8 cellular contexts compared by ENCODE assay signal in the genomic region with DNA sequence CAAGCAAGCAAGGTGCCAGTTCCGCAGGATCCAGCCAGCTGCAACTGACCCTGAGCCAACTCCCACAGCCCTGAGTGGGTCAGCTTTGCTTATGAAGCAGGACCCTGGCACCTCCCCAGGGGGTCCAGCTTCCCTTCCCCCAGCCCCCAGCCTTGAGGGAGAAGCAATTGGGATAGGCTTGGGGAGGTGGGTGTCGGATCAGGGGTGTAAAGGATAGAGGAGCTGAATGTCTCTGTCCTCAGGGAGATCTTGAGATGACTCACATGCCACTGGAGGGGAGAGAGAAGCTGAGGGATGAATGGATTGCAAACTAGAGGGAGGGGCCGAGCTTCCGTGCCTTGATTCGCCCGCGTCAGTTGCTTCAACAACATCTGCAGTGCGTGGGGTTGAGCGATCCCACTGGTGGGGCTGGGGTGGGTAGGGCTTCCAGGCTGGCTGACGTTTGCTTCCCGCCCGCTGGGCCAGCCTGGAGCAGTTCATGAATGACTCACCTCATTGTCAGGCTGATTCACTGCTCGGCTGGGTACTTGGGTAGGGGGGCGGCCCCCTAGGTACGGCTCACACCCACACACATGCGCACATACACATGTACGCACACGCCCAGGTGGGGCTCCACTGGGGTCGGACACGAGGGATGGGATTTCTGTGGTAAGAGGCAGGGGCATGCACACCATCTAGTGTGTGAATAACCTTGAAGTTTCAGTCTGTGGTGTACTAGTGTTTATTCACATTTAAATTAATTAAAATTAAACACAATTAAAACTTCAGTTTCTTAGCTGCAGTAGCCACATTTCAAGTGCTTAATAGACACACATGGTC. TPM values are rescaled to one million over a fixed set of nuclear protein-coding genes. Genes with fewer than 3 reads are reported as not detected.
DNase-seq lines count a peak whose midpoint lies in the region; ATAC-seq and TF ChIP-seq lines count a peak whose summit lies in the region.

No MANE protein-coding gene starts in this region.

- no peak overlapping the region for H3K23ac ChIP-seq in mesenchymal stem cell (ENCODE audit: low read length in 2 of 2)

- peaks cover 31% of the 10 kb centered on the region for H3K4me1 Mint-ChIP-seq in activated CD4-positive, alpha-beta memory T cell treated with anti-CD3 and anti-CD28 coated beads, Interleukin-2, amount 10 ng/mL, durations not matched to agents 7 days and 5 days

- H2BK120ac ChIP-seq in mesenchymal stem cell (ENCODE audit: low read depth, low read length) = no peak overlapping the region

- in situ Hi-C loops in GM23248 (cut with MboI) = no loop called here

- WGBS in GM23248 (ENCODE audit: low coverage in 1 of 2, low lambda C conversion rate in 2 of 2, missing lambda C conversion rate in 2 of 2), 2 experiments = 1% methylated on average over 20 of the region's 20 CpGs
- 2% methylated on average over 18 of the region's 20 CpGs for WGBS in mesenchymal stem cell
- WGBS in spleen, 5 donors = 16 to 28% (median 24%) methylated on average over 15 to 20 of the region's 20 CpGs

- ATAC-seq in HG02970 (IDR thresholded peaks at IDR 0.05; ENCODE audit: low FRiP score, unreplicated experiment) = no peak

- no peaks in the 10 kb centered on the region for H4K20me1 ChIP-seq in GM23248 (ENCODE audit: insufficient read depth)

- H3K27ac Mint-ChIP-seq in activated CD4-positive, alpha-beta memory T cell treated with anti-CD3 and anti-CD28 coated beads, Interleukin-2, amount 10 ng/mL, durations not matched to agents 7 days and 5 days = no peak overlapping the region

- peak overlapping the region; percentile 15 to 51 for H2BK12ac ChIP-seq in mesenchymal stem cell (ENCODE audit: low read length in 2 of 2)

- peak overlapping the region; percentile 86 for H2BK15ac ChIP-seq in mesenchymal stem cell (ENCODE audit: low read depth, poor library complexity, severe bottlenecking)

- peaks cover 18% of the 10 kb centered on the region for H3K4me1 ChIP-seq in GM23248 (ENCODE audit: insufficient read depth)
- H3K4me1 ChIP-seq in mesenchymal stem cell (ENCODE audit: control insufficient read depth, insufficient read depth, low read depth, low read length) = peaks cover 10% of the 10 kb centered on the region
- peaks cover 3 to 34% (median 14%) of the 10 kb centered on the region in 6 donors for H3K4me1 ChIP-seq in spleen

- H2AK5ac ChIP-seq in mesenchymal stem cell (ENCODE audit: low read length, severe bottlenecking) = peak overlapping the region; percentile 11

- H3K4ac ChIP-seq in mesenchymal stem cell (ENCODE audit: low read depth in 1 of 2, low read length in 2 of 2) = peak overlapping the region in 1 of 2 experiments; percentile 7

- H3K9me3 Mint-ChIP-seq in activated CD4-positive, alpha-beta memory T cell treated with anti-CD3 and anti-CD28 coated beads, Interleukin-2, amount 10 ng/mL, durations not matched to agents 7 days and 5 days = no peaks in the 10 kb centered on the region

- H3K79me2 ChIP-seq in GM23248 (ENCODE audit: insufficient read depth) = peaks cover 7% of the 10 kb centered on the region; the same call in 1 of the 2 replicates

- POLR2A ChIA-PET in activated CD4-positive, alpha-beta memory T cell treated with anti-CD3 and anti-CD28 coated beads, Interleukin-2, amount 10 ng/mL, durations not matched to agents 7 days and 5 days (lab: Charles Lee) = interaction anchor here (0.8 to 2.7 kb wide), 4 partner anchors 14 to 49 kb away, joined by 4 to 14 read pairs (median 5); partner anchors contain the start of genes HDAC5 and TMUB2

- peaks cover 6% of the 10 kb centered on the region for H3K79me1 ChIP-seq in mesenchymal stem cell (replicated peaks; ENCODE audit: low read length, poor library complexity, severe bottlenecking)

- H3K27me3 ChIP-seq in GM23248 (replicated peaks; ENCODE audit: insufficient read depth) (no peaks in the 10 kb centered on the region), mesenchymal stem cell (ENCODE audit: control insufficient read depth in 1 of 2, insufficient read depth in 1 of 2, low read length in 2 of 2) (no peaks in the 10 kb centered on the region), spleen (replicated peaks in 1 of 7) (peaks cover 0 to 34% (median 0%) of the 10 kb centered on the region in 7 donors)

- H3K9me3 ChIP-seq in GM23248 (ENCODE audit: low read depth) (no peaks in the 10 kb centered on the region), mesenchymal stem cell (ENCODE audit: control insufficient read depth, low read length) (no peaks in the 10 kb centered on the region), spleen (no peaks in the 10 kb centered on the region)

- DNase-seq in GM23248 = peak; percentile 100
- DNase-seq in NCI-H510A treated with DMSO at 0.1 percent for 48 hours (lab: John Stamatoyannopoulos, UW) = peak; percentile 33
- peak; percentile 71 for DNase-seq in activated CD4-positive, alpha-beta memory T cell treated with anti-CD3 and anti-CD28 coated beads, Interleukin-2, amount 10 ng/mL, durations not matched to agents 7 days and 5 days
- DNase-seq in effector CD8-positive, alpha-beta T cell (lab: John Stamatoyannopoulos, UW) = peak; percentile 5
- DNase-seq in mesenchymal stem cell = peak; percentile 99
- peak; percentile 43 to 70 for DNase-seq in stimulated activated CD8-positive, alpha-beta memory T cell treated with anti-CD3 and anti-CD28 coated beads, Interleukin-15, amount 100 ng/mL, for 4 hours (ENCODE audit: low read depth in 2 of 2)
- DNase-seq in spleen = no peak

- H3K36me3 ChIP-seq in GM23248 (ENCODE audit: low read depth) = no peaks in the 10 kb centered on the region
- no peaks in the 10 kb centered on the region for H3K36me3 ChIP-seq in mesenchymal stem cell (ENCODE audit: control insufficient read depth in 1 of 2, insufficient read depth in 2 of 2, low read depth in 1 of 2, low read length in 2 of 2)
- H3K36me3 ChIP-seq in spleen = no peaks in the 10 kb centered on the region

- H3K18ac ChIP-seq in mesenchymal stem cell (ENCODE audit: low read depth in 1 of 2, low read length in 2 of 2) = peak overlapping the region; percentile 71 to 84

- intact Hi-C loops in spleen (cut with DNase I; ENCODE audit: low total_unique reads) = no loop called here

- H2AFZ ChIP-seq in GM23248 = peak overlapping the region; percentile 66
- H2AFZ ChIP-seq in mesenchymal stem cell (ENCODE audit: low read depth, low read length) = no peak overlapping the region

- peaks cover 19% of the 10 kb centered on the region for H3F3A ChIP-seq in GM23248 (ENCODE audit: insufficient read depth)

- H2BK5ac ChIP-seq in mesenchymal stem cell (ENCODE audit: low read depth, low read length, poor library complexity, severe bottlenecking) = no peak overlapping the region

- H3K9me2 ChIP-seq in GM23248 (ENCODE audit: insufficient read depth) = no peaks in the 10 kb centered on the region

- peak overlapping the region; percentile 65 for H4K8ac ChIP-seq in mesenchymal stem cell (ENCODE audit: low read length)

- H3K36me3 Mint-ChIP-seq in activated CD4-positive, alpha-beta memory T cell treated with anti-CD3 and anti-CD28 coated beads, Interleukin-2, amount 10 ng/mL, durations not matched to agents 7 days and 5 days (ENCODE audit: low read depth) = peaks cover 3% of the 10 kb centered on the region

- TF ChIP-seq CTCF in spleen (IDR thresholded peaks at IDR 0.05 in 8 of 11, conservative IDR thresholded peaks at IDR 0.05 in 3 of 11) = no peak

- H3K4me3 ChIP-seq in GM23248 = peak overlapping the region; percentile 61
- peak overlapping the region in 1 of 2 experiments; percentile 67 for H3K4me3 ChIP-seq in mesenchymal stem cell (ENCODE audit: insufficient read depth in 1 of 2, low read depth in 1 of 2, low read length in 2 of 2)
- H3K4me3 ChIP-seq in spleen = no peak overlapping the region

- peak overlapping the region; percentile 87 for H3K27ac ChIP-seq in GM23248
- peak overlapping the region; percentile 64 for H3K27ac ChIP-seq in mesenchymal stem cell (ENCODE audit: low read length, poor library complexity, severe bottlenecking)
- H3K27ac ChIP-seq in spleen = peak overlapping the region in 1 of 8 donors; percentile 11

- CTCF ChIA-PET in activated CD4-positive, alpha-beta memory T cell treated with anti-CD3 and anti-CD28 coated beads, Interleukin-2, amount 10 ng/mL, durations not matched to agents 7 days and 5 days (lab: Charles Lee) = interaction anchor here (0.6 to 3.2 kb wide), 5 partner anchors 10 to 36 kb away, joined by 3 to 13 read pairs (median 3); partner anchors contain the start of gene HDAC5

- no peak for TF ChIP-seq POLR2A in spleen (IDR thresholded peaks at IDR 0.05)

- H4K91ac ChIP-seq in mesenchymal stem cell (ENCODE audit: low read length) = peak overlapping the region; percentile 31

- H3K4me2 ChIP-seq in GM23248 (ENCODE audit: unreplicated experiment) (peak overlapping the region; percentile 78), mesenchymal stem cell (ENCODE audit: low read length, poor library complexity, severe bottlenecking) (peak overlapping the region; percentile 64)

- peak overlapping the region; percentile 14 for H3K4me3 Mint-ChIP-seq in activated CD4-positive, alpha-beta memory T cell treated with anti-CD3 and anti-CD28 coated beads, Interleukin-2, amount 10 ng/mL, durations not matched to agents 7 days and 5 days

- no peaks in the 10 kb centered on the region for H3K27me3 Mint-ChIP-seq in activated CD4-positive, alpha-beta memory T cell treated with anti-CD3 and anti-CD28 coated beads, Interleukin-2, amount 10 ng/mL, durations not matched to agents 7 days and 5 days

- no peak overlapping the region for H3K14ac ChIP-seq in mesenchymal stem cell (ENCODE audit: low read length in 2 of 2)

- H3K9ac ChIP-seq in GM23248 (peak overlapping the region; percentile 70), mesenchymal stem cell (ENCODE audit: low read length) (peak overlapping the region; percentile 81)

RNA-seq across cellular contexts. Expression of gene HROB, which starts 3.6 kb away (rescaled TPM):
- 1.3 and 1.8 TPM in 2 replicates for total RNA-seq in GM23248 (2014; rRNA removed; shearing (Covaris generic))
- polyA plus RNA-seq in GM23248 (2016; fragmentation: Nextera tagmentation; extraction: Ambion mirVana) = 3.5 and 3.6 TPM in 2 replicates
- total RNA-seq in activated CD4-positive, alpha-beta memory T cell treated with anti-CD3 and anti-CD28 coated beads, Interleukin-2, amount 10 ng/mL, durations not matched to agents 7 days and 5 days = 10 to 100 TPM; 13.4 to 13.5 TPM
- 1.6 TPM for polyA plus RNA-seq in mesenchymal stem cell (2013, experiment 1 of 2)
- 1.6 TPM for polyA plus RNA-seq in mesenchymal stem cell (2013, experiment 2 of 2)
- 1 to 10 TPM; 1.3 to 4.1 (median 1.8) TPM for total RNA-seq in spleen
- polyA plus RNA-seq in spleen = 1 to 10 TPM in 2 of 3 donors, under 1 TPM in 1; 0.83 to 1.0 (median 1.0) TPM

RNA-seq across cellular contexts. Expression of gene HDAC5, which starts 14.7 kb away (rescaled TPM):
- 84.4 and 98.7 TPM in 2 replicates for total RNA-seq in GM23248 (2014; rRNA removed; shearing (Covaris generic))
- polyA plus RNA-seq in GM23248 (2016; fragmentation: Nextera tagmentation; extraction: Ambion mirVana) (28.5 and 32.2 TPM in 2 replicates), spleen (10 to 100 TPM; 18.5 to 39.9 (median 22.4) TPM)
- 10 to 100 TPM; 42.2 to 42.7 TPM for total RNA-seq in activated CD4-positive, alpha-beta memory T cell treated with anti-CD3 and anti-CD28 coated beads, Interleukin-2, amount 10 ng/mL, durations not matched to agents 7 days and 5 days
- 36.0 TPM for polyA plus RNA-seq in mesenchymal stem cell (2013, experiment 1 of 2)
- 34.6 TPM for polyA plus RNA-seq in mesenchymal stem cell (2013, experiment 2 of 2)
- total RNA-seq in spleen = 10 to 100 TPM; 42.3 to 72.9 (median 59.4) TPM

RNA-seq across cellular contexts. Expression of gene ASB16, which starts 32.4 kb away (rescaled TPM):
- not detected in 2 replicates for total RNA-seq in GM23248 (2014; rRNA removed; shearing (Covaris generic))
- polyA plus RNA-seq in GM23248 (2016; fragmentation: Nextera tagmentation; extraction: Ambion mirVana) = 0.22 and 0.25 TPM in 2 replicates
- under 1 TPM in 1 of 2 experiments, not detected in 1; 0.38 TPM for total RNA-seq in activated CD4-positive, alpha-beta memory T cell treated with anti-CD3 and anti-CD28 coated beads, Interleukin-2, amount 10 ng/mL, durations not matched to agents 7 days and 5 days
- polyA plus RNA-seq in mesenchymal stem cell (2013, experiment 1 of 2) = 0.07 TPM
- 0.05 TPM for polyA plus RNA-seq in mesenchymal stem cell (2013, experiment 2 of 2)
- total RNA-seq in spleen = under 1 TPM in 1 of 7 donors, not detected in 6; 0.57 TPM
- polyA plus RNA-seq in spleen = under 1 TPM in 2 of 3 donors, not detected in 1; 0.09 to 0.16 TPM

RNA-seq across cellular contexts. Expression of gene TMUB2, which starts 48.7 kb away (rescaled TPM):
- total RNA-seq in GM23248 (2014; rRNA removed; shearing (Covaris generic)) = 41.6 and 42.6 TPM in 2 replicates
- 44.6 and 45.0 TPM in 2 replicates for polyA plus RNA-seq in GM23248 (2016; fragmentation: Nextera tagmentation; extraction: Ambion mirVana)
- 10 to 100 TPM; 42.2 to 42.7 TPM for total RNA-seq in activated CD4-positive, alpha-beta memory T cell treated with anti-CD3 and anti-CD28 coated beads, Interleukin-2, amount 10 ng/mL, durations not matched to agents 7 days and 5 days
- 26.9 TPM for polyA plus RNA-seq in mesenchymal stem cell (2013, experiment 1 of 2)
- polyA plus RNA-seq in mesenchymal stem cell (2013, experiment 2 of 2) = 27.2 TPM
- 10 to 100 TPM; 41.9 to 59.0 (median 43.8) TPM for total RNA-seq in spleen
- polyA plus RNA-seq in spleen = 10 to 100 TPM; 26.8 to 49.4 (median 43.1) TPM
